Comparison of ENCODE assay signal across 22 cellular contexts in the genomic region with DNA sequence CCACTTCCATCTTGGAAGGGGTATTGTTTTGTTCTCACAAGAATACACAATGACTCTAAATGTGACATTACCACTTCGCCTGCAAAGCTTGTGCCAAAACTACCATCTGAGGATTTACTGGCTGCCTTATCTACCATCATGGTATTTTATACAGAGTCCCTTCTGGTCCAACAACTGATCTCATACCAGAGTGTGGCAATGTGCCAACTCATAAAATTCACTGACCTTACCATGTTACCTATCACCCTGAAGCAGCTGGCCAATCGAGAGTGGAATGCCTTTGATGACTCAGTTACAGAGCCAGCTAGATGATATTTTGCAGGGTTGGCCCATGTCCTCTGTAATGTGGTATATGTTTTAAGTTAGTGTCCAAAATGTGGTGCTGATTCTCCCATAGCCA. TPM values are rescaled to one million over a fixed set of nuclear protein-coding genes. Genes with fewer than 3 reads are reported as not detected.
DNase-seq lines count a peak whose midpoint lies in the region; ATAC-seq and TF ChIP-seq lines count a peak whose summit lies in the region.
"Had no signal": no experiment of that assay in that cellular context is flagged by ENCODE, and none has a peak within 500 bp of the region (broad histone marks: within the 10 kb centered on the region; RNA-seq: fewer than 3 reads in every experiment).

No MANE protein-coding gene starts in this region.

- no peaks in the 10 kb centered on the region for H3K9me3 ChIP-seq in PC-3 (ENCODE audit: low read length)
- H3K9me3 ChIP-seq: A549, Caco-2 had no signal

- H3K27me3 ChIP-seq in PC-3 (ENCODE audit: low read length) = 0 out of 2 replicates have a peak, but pooled peaks cover 10% of the 10 kb centered on the region

- H3K4me3 Mint-ChIP-seq in activated naive CD4-positive, alpha-beta T cell treated with anti-CD3 and anti-CD28 coated beads for 36 hours = no peak overlapping the region
- no peak overlapping the region for H3K4me3 Mint-ChIP-seq in effector memory CD8-positive, alpha-beta T cell
- H3K4me3 Mint-ChIP-seq: CD4-positive, alpha-beta T cell; GM23338 had no signal

- POLR2A ChIA-PET in PC-3 (lab: Charles Lee; ENCODE audit: unreplicated experiment) = no interaction called here

- no peaks in the 10 kb centered on the region for H3K36me3 Mint-ChIP-seq in activated naive CD4-positive, alpha-beta T cell treated with anti-CD3 and anti-CD28 coated beads for 36 hours (ENCODE audit: low read depth)
- H3K36me3 Mint-ChIP-seq in effector memory CD8-positive, alpha-beta T cell (ENCODE audit: insufficient read depth) = no peaks in the 10 kb centered on the region

- intact Hi-C loops in PC-3 (cut with micrococcal nuclease) = loop anchor here (5.0 kb wide), 1 partner anchor 355 kb away; no protein-coding TSS in a partner anchor
- intact Hi-C loops in activated naive CD4-positive, alpha-beta T cell treated with anti-CD3 and anti-CD28 coated beads for 36 hours (cut with micrococcal nuclease) = no loop called here

- peak; percentile 5 for DNase-seq in DMS53 (lab: John Stamatoyannopoulos, UW)
- no peak for DNase-seq in DMS53 treated with DMSO at 0.1 percent for 48 hours (lab: John Stamatoyannopoulos, UW; ENCODE audit: unreplicated experiment)
- DNase-seq in PC-3 = peak; percentile 85
- peak; percentile 7 for DNase-seq in kidney tubule cell (ENCODE audit: low spot score)
- DNase-seq in renal cortical epithelial cell (ENCODE audit: low read depth) = peak; percentile 12
- DNase-seq in activated naive CD4-positive, alpha-beta T cell treated with anti-CD3 and anti-CD28 coated beads for 36 hours = no peak
- DNase-seq in effector memory CD8-positive, alpha-beta T cell = no peak
- DNase-seq in NCI-H1436 (lab: John Stamatoyannopoulos, UW) = no peak
- DNase-seq: AML-193; Caco-2; CD4-positive, alpha-beta T cell; DMS153; GDM1; H7; IMR-90; KBM-7 had no signal

- no peaks in the 10 kb centered on the region for H3K4me1 Mint-ChIP-seq in activated naive CD4-positive, alpha-beta T cell treated with anti-CD3 and anti-CD28 coated beads for 36 hours (ENCODE audit: low read depth)
- H3K4me1 Mint-ChIP-seq in effector memory CD8-positive, alpha-beta T cell (ENCODE audit: low read depth in 2 of 2) = no peaks in the 10 kb centered on the region
- H3K4me1 Mint-ChIP-seq: GM23338 had no signal

- no peak overlapping the region for H3K4me3 ChIP-seq in PC-3 (ENCODE audit: low read length)
- H3K4me3 ChIP-seq: A549, GM23338 had no signal

- H4K20me1 ChIP-seq in PC-3 (ENCODE audit: low read length) = no peaks in the 10 kb centered on the region

- H3K9me2 ChIP-seq in PC-3 (replicated peaks; ENCODE audit: low read length) = no peaks in the 10 kb centered on the region

- H3K36me3 ChIP-seq in PC-3 (ENCODE audit: low read depth, low read length) = no peaks in the 10 kb centered on the region

- H3K79me2 ChIP-seq in PC-3 (ENCODE audit: low read length) = no peaks in the 10 kb centered on the region

- no peaks in the 10 kb centered on the region for H3F3A ChIP-seq in PC-3 (ENCODE audit: low read length, unreplicated experiment)

- no peaks in the 10 kb centered on the region for H3K9me3 Mint-ChIP-seq in activated naive CD4-positive, alpha-beta T cell treated with anti-CD3 and anti-CD28 coated beads for 36 hours
- H3K9me3 Mint-ChIP-seq in effector memory CD8-positive, alpha-beta T cell = peaks cover 5% of the 10 kb centered on the region in 2 donors
- H3K9me3 Mint-ChIP-seq: CD4-positive, alpha-beta T cell had no signal

- H3K4me2 ChIP-seq in PC-3 (ENCODE audit: low read length) = no peak overlapping the region
- H3K4me2 ChIP-seq: A549, GM23338 had no signal

- TF ChIP-seq CTCF in PC-3 (conservative IDR thresholded peaks at IDR 0.05; ENCODE audit: low read depth, low read length) = no peak

- H3K27ac Mint-ChIP-seq in activated naive CD4-positive, alpha-beta T cell treated with anti-CD3 and anti-CD28 coated beads for 36 hours = no peak overlapping the region
- H3K27ac Mint-ChIP-seq in effector memory CD8-positive, alpha-beta T cell = no peak overlapping the region
- H3K27ac Mint-ChIP-seq: CD4-positive, alpha-beta T cell; GM23338 had no signal

- no peaks in the 10 kb centered on the region for H3K27me3 Mint-ChIP-seq in activated naive CD4-positive, alpha-beta T cell treated with anti-CD3 and anti-CD28 coated beads for 36 hours (ENCODE audit: low read depth)
- no peaks in the 10 kb centered on the region for H3K27me3 Mint-ChIP-seq in effector memory CD8-positive, alpha-beta T cell
- H3K27me3 Mint-ChIP-seq: CD4-positive, alpha-beta T cell had no signal

- peaks cover 12% of the 10 kb centered on the region; the same call in 1 of the 2 replicates for H3K4me1 ChIP-seq in PC-3 (ENCODE audit: insufficient read depth, low read length)
- H3K4me1 ChIP-seq: A549, Caco-2 had no signal

- ATAC-seq in PC-3 = peak; percentile 51
- no peak for ATAC-seq in effector memory CD8-positive, alpha-beta T cell (replicated peaks)
- ATAC-seq: A549, GM23338, HCT116 had no signal

- no peak overlapping the region for H2AFZ ChIP-seq in PC-3 (ENCODE audit: low read length)
- H2AFZ ChIP-seq: GM23338 had no signal

- CTCF ChIA-PET in PC-3 (lab: Charles Lee) = no interaction called here
- CTCF ChIA-PET in activated naive CD4-positive, alpha-beta T cell treated with anti-CD3 and anti-CD28 coated beads for 36 hours (lab: Charles Lee) = no interaction called here

- no TSS peak for BruUV-seq in PC-3 (replicated peaks; lab: Mats Ljungman, UMichigan)

- no peak overlapping the region for H3K9ac ChIP-seq in PC-3 (ENCODE audit: low read length)

- no peak overlapping the region for H3K27ac ChIP-seq in PC-3 (ENCODE audit: low read length)
- H3K27ac ChIP-seq: 22Rv1, A549, C4-2B, HL-60 had no signal

RNA-seq across cellular contexts. Expression of a gene that starts 3.8 kb away (rescaled TPM):
- not detected in 2 replicates for total RNA-seq in PC-3 (2014; rRNA removed)
- not detected in 2 replicates for total RNA-seq in renal cortical epithelial cell
- not detected for total RNA-seq in activated naive CD4-positive, alpha-beta T cell treated with anti-CD3 and anti-CD28 coated beads for 36 hours
- total RNA-seq: Caco-2; CD4-positive, alpha-beta T cell; GM23338; H7; IMR-90 had no signal

Comparison
In these comparisons a context has a peak if more than half of its experiments do, and no peak if none do; other contexts are left out.
1. DNase-seq: peak in DMS53 (single experiment), PC-3 (single experiment), kidney tubule cell (single experiment) and renal cortical epithelial cell (single experiment); none in DMS53 treated with DMSO at 0.1 percent for 48 hours (single experiment), activated naive CD4-positive, alpha-beta T cell treated with anti-CD3 and anti-CD28 coated beads for 36 hours (single experiment), effector memory CD8-positive, alpha-beta T cell (0 of 3) and NCI-H1436 (single experiment).